In the genomic region with DNA sequence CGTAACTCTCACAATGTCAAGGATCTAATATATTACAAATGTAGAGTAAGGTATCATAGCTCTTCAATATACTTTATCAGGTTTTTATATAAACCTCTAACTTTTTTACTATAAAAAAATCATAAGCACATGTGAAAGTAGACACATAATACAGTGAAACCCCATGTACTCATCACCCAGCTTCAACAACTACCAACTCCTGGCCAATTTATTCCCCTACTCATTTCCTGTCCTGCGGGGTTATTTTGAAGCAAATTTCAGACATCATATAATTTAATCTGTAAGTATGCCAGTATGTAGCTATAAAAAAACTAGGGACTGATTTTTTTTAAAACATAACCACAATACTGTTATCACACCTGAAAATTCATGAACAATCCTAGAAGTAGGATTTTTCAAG, we compare ENCODE assay signal across 16 cellular contexts. TPM values are rescaled to one million over a fixed set of nuclear protein-coding genes. Genes with fewer than 3 reads are reported as not detected.
A peak's percentile ranks its signal among the peaks of the same experiment; 100 is the strongest.
DNase-seq lines count a peak whose midpoint lies in the region; ATAC-seq, FAIRE-seq and TF ChIP-seq lines count a peak whose summit lies in the region.
"Had no signal": no experiment of that assay in that cellular context is flagged by ENCODE, and none has a peak within 500 bp of the region (broad histone marks: within the 10 kb centered on the region; RNA-seq: fewer than 3 reads in every experiment).

No MANE protein-coding gene starts in this region.

- ATAC-seq in activated T-cell treated with anti-CD3 and anti-CD28 coated beads, Interleukin-2, amount 50 U/mL, for 4 hours, result peak; percentile 60 to 61
- peak; percentile 62 for ATAC-seq in GM12878
- peak; percentile 81 for ATAC-seq in stimulated activated naive CD8-positive, alpha-beta T cell treated with anti-CD3 and anti-CD28 coated beads, Interleukin-15, amount 100 ng/mL, for 72 hours
- no peak for ATAC-seq in GM21526 (IDR thresholded peaks at IDR 0.05; ENCODE audit: low FRiP score, unreplicated experiment)
- ATAC-seq: CD8-positive, alpha-beta T cell had no signal

- in situ Hi-C loops in GM12878 (cut with MboI), result no loop called here

- H3K9me3 Mint-ChIP-seq in activated T-cell treated with anti-CD3 and anti-CD28 coated beads, Interleukin-2, amount 50 U/mL, for 4 hours, result no peaks in the 10 kb centered on the region
- H3K9me3 Mint-ChIP-seq in stimulated activated naive CD8-positive, alpha-beta T cell treated with anti-CD3 and anti-CD28 coated beads, Interleukin-15, amount 100 ng/mL, for 72 hours, result no peaks in the 10 kb centered on the region
- H3K9me3 Mint-ChIP-seq: CD8-positive, alpha-beta T cell had no signal

- peaks cover 41% of the 10 kb centered on the region for H3K4me1 ChIP-seq in Loucy (ENCODE audit: insufficient read depth, low read length, poor library complexity, severe bottlenecking)
- H3K4me1 ChIP-seq in GM12878 (ENCODE audit: control insufficient read depth, insufficient read depth, low read length), result peaks cover 29% of the 10 kb centered on the region

- H3K4me3 ChIP-seq in Loucy (ENCODE audit: low read length, poor library complexity, severe bottlenecking), result no peak overlapping the region
- H3K4me3 ChIP-seq in GM12878, result no peak overlapping the region
- H3K4me3 ChIP-seq: PC-9 had no signal

- DNase-seq in activated T-cell treated with anti-CD3 and anti-CD28 coated beads, Interleukin-2, amount 50 U/mL, for 4 hours, result no peak
- no peak for DNase-seq in activated T-cell treated with anti-CD3 and anti-CD28 coated beads, Interleukin-2, amount 50 U/mL, for 1 hour
- DNase-seq in GM12878 (ENCODE audit: low read depth, low spot score), result no peak
- no peak for DNase-seq in stimulated activated naive CD8-positive, alpha-beta T cell treated with anti-CD3 and anti-CD28 coated beads, Interleukin-15, amount 100 ng/mL, for 72 hours
- no peak for DNase-seq in cerebellar nuclear complex (lab: John Stamatoyannopoulos, UW)
- DNase-seq: ACHN; CD8-positive, alpha-beta T cell; DMS79 treated with DMSO at 0.1 percent for 48 hours; KG1; NCI-H1105; NCI-H187; PC-9 had no signal

- BruUV-seq in GM12878 (replicated peaks; lab: Mats Ljungman, UMichigan), result no TSS peak

- H3K9me3 ChIP-seq in Loucy (ENCODE audit: insufficient read depth, low read depth, low read length) (no peaks in the 10 kb centered on the region), GM12878 (replicated peaks; ENCODE audit: control insufficient read depth, insufficient read depth, low read length) (peaks cover 4% of the 10 kb centered on the region; the same call in 2 of the 3 replicates)

- no peak overlapping the region for H3K27ac Mint-ChIP-seq in stimulated activated naive CD8-positive, alpha-beta T cell treated with anti-CD3 and anti-CD28 coated beads, Interleukin-15, amount 100 ng/mL, for 72 hours
- H3K27ac Mint-ChIP-seq: CD8-positive, alpha-beta T cell had no signal

- no peak for FAIRE-seq in GM12878 (lab: Jason Lieb, UNC)
- FAIRE-seq: G401.6 had no signal

- intact Hi-C loops in GM12878 (cut with micrococcal nuclease; ENCODE audit: unreplicated experiment), result no loop called here

- no peaks in the 10 kb centered on the region for H3K9me2 ChIP-seq in Loucy (replicated peaks; ENCODE audit: low read depth, low read length)

- H3K9ac ChIP-seq in Loucy (ENCODE audit: low read depth, low read length, poor library complexity, severe bottlenecking) (no peak overlapping the region), GM12878 (ENCODE audit: control insufficient read depth, insufficient read depth, low read length) (no peak overlapping the region)

- no peak for TF ChIP-seq EP300 in GM12878 (IDR thresholded peaks at IDR 0.05; ENCODE audit: borderline replicate concordance in 1 of 2, control insufficient read depth in 1 of 2, low read depth in 2 of 2, low read length in 2 of 2)

- H3K36me3 ChIP-seq in Loucy (ENCODE audit: insufficient read depth, low read length) (no peaks in the 10 kb centered on the region), GM12878 (ENCODE audit: control insufficient read depth in 2 of 2, insufficient read depth in 2 of 2, low read length in 1 of 2) (no peaks in the 10 kb centered on the region; a peak in 1 of 4 replicates)

- H3K27me3 Mint-ChIP-seq in activated T-cell treated with anti-CD3 and anti-CD28 coated beads, Interleukin-2, amount 50 U/mL, for 4 hours (ENCODE audit: low read depth), result no peaks in the 10 kb centered on the region
- H3K27me3 Mint-ChIP-seq in stimulated activated naive CD8-positive, alpha-beta T cell treated with anti-CD3 and anti-CD28 coated beads, Interleukin-15, amount 100 ng/mL, for 72 hours, result no peaks in the 10 kb centered on the region
- H3K27me3 Mint-ChIP-seq: B cell had no signal

- no peaks in the 10 kb centered on the region for H4K20me1 ChIP-seq in Loucy (ENCODE audit: insufficient read depth, low read length, poor library complexity, severe bottlenecking)
- H4K20me1 ChIP-seq in GM12878 (ENCODE audit: control insufficient read depth, insufficient read depth), result no peaks in the 10 kb centered on the region

- no peak for TF ChIP-seq CTCF in Loucy (conservative IDR thresholded peaks at IDR 0.05; ENCODE audit: low read length)
- TF ChIP-seq CTCF in GM12878 (IDR thresholded peaks at IDR 0.05 in 2 of 3, conservative IDR thresholded peaks at IDR 0.05 in 1 of 3; ENCODE audit: control insufficient read depth in 2 of 3, extremely low read depth in 1 of 3, insufficient read depth in 1 of 3, low read depth in 3 of 3, low read length in 3 of 3), result no peak

- H3F3A ChIP-seq in Loucy (ENCODE audit: low read depth), result no peaks in the 10 kb centered on the region; the same call in 1 of the 2 replicates

- TF ChIP-seq POLR2A in GM12878 (IDR thresholded peaks at IDR 0.05; ENCODE audit: low read depth, low read length), result no peak

- RAD21 ChIA-PET in GM12878 (lab: Charles Lee; ENCODE audit: unreplicated experiment), result interaction anchor here (1.0 kb wide), 1 partner anchor 44 kb away, joined by 3 read pairs; no protein-coding TSS in a partner anchor

- H3K27ac ChIP-seq in GM12878 (ENCODE audit: control insufficient read depth, insufficient read depth), result 0 out of 2 replicates have a peak overlapping the region, but pooled peaks have one; percentile 45
- H3K27ac ChIP-seq: PC-9 had no signal

- no peak overlapping the region for H2AFZ ChIP-seq in Loucy (ENCODE audit: low read length)
- H2AFZ ChIP-seq in GM12878 (ENCODE audit: control insufficient read depth, low read depth, low read length), result no peak overlapping the region
- H2AFZ ChIP-seq: PC-9 had no signal

- POLR2A ChIA-PET in GM12878 (lab: Charles Lee), result no interaction called here

- SMC1A ChIA-PET in GM12878 (lab: Charles Lee; ENCODE audit: uncharacterized antibody, unreplicated experiment), result interaction anchor here (0.7 to 1.9 kb wide), 8 partner anchors 9 to 652 kb away, joined by 3 to 9 read pairs (median 4); no protein-coding TSS in a partner anchor

- peaks cover 47% of the 10 kb centered on the region for H3K4me1 Mint-ChIP-seq in activated T-cell treated with anti-CD3 and anti-CD28 coated beads, Interleukin-2, amount 50 U/mL, for 4 hours (ENCODE audit: low read depth)
- H3K4me1 Mint-ChIP-seq in stimulated activated naive CD8-positive, alpha-beta T cell treated with anti-CD3 and anti-CD28 coated beads, Interleukin-15, amount 100 ng/mL, for 72 hours, result peaks cover 61% of the 10 kb centered on the region

- peaks cover 2% of the 10 kb centered on the region for H3K36me3 Mint-ChIP-seq in activated T-cell treated with anti-CD3 and anti-CD28 coated beads, Interleukin-2, amount 50 U/mL, for 4 hours (ENCODE audit: insufficient read depth)
- H3K36me3 Mint-ChIP-seq: CD8-positive, alpha-beta T cell had no signal

- H3K79me2 ChIP-seq in Loucy (ENCODE audit: insufficient read depth, low read length) (no peaks in the 10 kb centered on the region), GM12878 (ENCODE audit: control insufficient read depth, insufficient read depth, low read length) (no peaks in the 10 kb centered on the region)

- H3K27me3 ChIP-seq in Loucy (ENCODE audit: insufficient read depth, low read length, poor library complexity, severe bottlenecking), result no peaks in the 10 kb centered on the region
- H3K27me3 ChIP-seq in GM12878 (replicated peaks in 1 of 2; ENCODE audit: control insufficient read depth in 2 of 2, insufficient read depth in 2 of 2, low read length in 1 of 2), result no peaks in the 10 kb centered on the region

- TF ChIP-seq RAD21 in GM12878 (IDR thresholded peaks at IDR 0.05; ENCODE audit: insufficient read depth, low read depth, low read length), result no peak

- 52% methylated on average over 2 of the region's 2 CpGs for WGBS in GM12878 (ENCODE audit: insufficient coverage, insufficient replicate concordance, low lambda C conversion rate, missing lambda C conversion rate)

- no peak overlapping the region for H3K4me3 Mint-ChIP-seq in activated T-cell treated with anti-CD3 and anti-CD28 coated beads, Interleukin-2, amount 50 U/mL, for 4 hours
- peak overlapping the region in 1 of 2 donors; percentile 23 for H3K4me3 Mint-ChIP-seq in stimulated activated naive CD8-positive, alpha-beta T cell treated with anti-CD3 and anti-CD28 coated beads, Interleukin-15, amount 100 ng/mL, for 72 hours
- H3K4me3 Mint-ChIP-seq: B cell; CD8-positive, alpha-beta T cell had no signal

- peak overlapping the region; percentile 2 for H3K4me2 ChIP-seq in Loucy (ENCODE audit: low read depth, low read length, poor library complexity, severe bottlenecking)
- H3K4me2 ChIP-seq in GM12878 (ENCODE audit: control insufficient read depth, insufficient read depth), result peak overlapping the region; percentile 34; the same call in 1 of the 2 replicates
- H3K4me2 ChIP-seq: PC-9 had no signal

- CTCF ChIA-PET in GM12878 (lab: Yijun Ruan, JAX), result interaction anchor here (1.2 to 1.7 kb wide), 4 partner anchors 9 to 30 kb away, joined by 3 to 5 read pairs (median 4); no protein-coding TSS in a partner anchor

RNA-seq across cellular contexts. Expression of a gene that starts 47.7 kb away (rescaled TPM):
- 10 to 100 TPM; 36.8 to 39.0 (median 38.8) TPM for total RNA-seq in activated T-cell treated with anti-CD3 and anti-CD28 coated beads, Interleukin-2, amount 50 U/mL, for 4 hours
- total RNA-seq in GM12878 (2013; cell fraction: nucleolus; rRNA removed), result 32.5 and 34.2 TPM in 2 replicates
- total RNA-seq in GM12878 (2014; rRNA removed) (28.9 and 29.8 TPM in 2 replicates), GM12878 (2014; rRNA removed; fragmentation: Illumina TruSeq; extraction: Trizol) (38.6 and 41.5 TPM in 2 replicates), GM12878 (2021) (39.6 and 40.2 TPM in 2 replicates)
- 7.2 TPM for polyA plus RNA-seq in GM12878 (2011; ENCODE audit: low read depth)
- polyA plus RNA-seq in GM12878 (2011; rRNA removed) (29.2 and 41.6 TPM in 2 replicates), GM12878 (2014; fragmentation: Illumina TruSeq; extraction: Trizol) (22.6 and 28.0 TPM in 2 replicates), GM12878 (2014; fragmentation: Nextera tagmentation; extraction: Ambion mirVana) (100 to 1,000 TPM; 108 to 115 TPM), GM12878 (2014; rRNA removed) (26.3 and 28.9 TPM in 2 replicates), GM12878 (2016; fragmentation: Nextera tagmentation; extraction: Ambion mirVana) (10 to 100 TPM; 69.2 to 73.1 TPM)
- 16.0 and 16.9 TPM in 2 replicates for polyA plus RNA-seq in GM12878 (2011; cell fraction: cytosol; rRNA removed)
- 7.6 and 10.5 TPM in 2 replicates for polyA plus RNA-seq in GM12878 (2011; cell fraction: nucleus; rRNA removed)
- 30.5 and 56.9 TPM in 2 replicates for polyA plus RNA-seq in GM12878 (2012)
- polyA minus RNA-seq in GM12878 (2011; rRNA and poly(A)+ RNA removed), result 11.1 and 12.7 TPM in 2 replicates
- polyA minus RNA-seq in GM12878 (2011; cell fraction: cytosol; rRNA and poly(A)+ RNA removed), result 5.7 and 9.5 TPM in 2 replicates
- 8.7 and 17.3 TPM in 2 replicates for polyA minus RNA-seq in GM12878 (2011; cell fraction: nucleus; rRNA and poly(A)+ RNA removed)

RNA-seq across cellular contexts. Expression of a gene that starts 50.4 kb away (rescaled TPM):
- total RNA-seq in activated T-cell treated with anti-CD3 and anti-CD28 coated beads, Interleukin-2, amount 50 U/mL, for 4 hours, result under 1 TPM; 0.29 to 0.81 (median 0.35) TPM
- total RNA-seq in GM12878 (2013; cell fraction: nucleolus; rRNA removed), result 0.06 and 0.20 TPM in 2 replicates
- total RNA-seq in GM12878 (2014; rRNA removed) (6.6 and 6.7 TPM in 2 replicates), GM12878 (2014; rRNA removed; fragmentation: Illumina TruSeq; extraction: Trizol) (6.5 and 6.9 TPM in 2 replicates), GM12878 (2021) (12.0 and 13.2 TPM in 2 replicates)
- polyA plus RNA-seq in GM12878 (2011; ENCODE audit: low read depth), result 6.5 TPM
- polyA plus RNA-seq in GM12878 (2011; rRNA removed) (0.15 and 0.45 TPM in 2 replicates), GM12878 (2014; fragmentation: Illumina TruSeq; extraction: Trizol) (13.7 and 18.9 TPM in 2 replicates), GM12878 (2014; fragmentation: Nextera tagmentation; extraction: Ambion mirVana) (1 to 10 TPM; 1.8 to 2.1 TPM), GM12878 (2014; rRNA removed) (7.8 and 10.7 TPM in 2 replicates), GM12878 (2016; fragmentation: Nextera tagmentation; extraction: Ambion mirVana) (10 to 100 TPM; 10.4 to 10.6 TPM)
- polyA plus RNA-seq in GM12878 (2011; cell fraction: cytosol; rRNA removed), result 0.05 and 0.06 TPM in 2 replicates
- polyA plus RNA-seq in GM12878 (2011; cell fraction: nucleus; rRNA removed), result 0.27 and 0.31 TPM in 2 replicates
- polyA plus RNA-seq in GM12878 (2012), result 6.2 and 8.3 TPM in 2 replicates
- 0.10 and 0.80 TPM in 2 replicates for polyA minus RNA-seq in GM12878 (2011; rRNA and poly(A)+ RNA removed)
- not detected in 2 replicates for polyA minus RNA-seq in GM12878 (2011; cell fraction: cytosol; rRNA and poly(A)+ RNA removed)
- 0.10 and 0.12 TPM in 2 replicates for polyA minus RNA-seq in GM12878 (2011; cell fraction: nucleus; rRNA and poly(A)+ RNA removed)
- total RNA-seq: CD8-positive, alpha-beta T cell had no signal
